35 cellular contexts compared by ENCODE assay signal in the genomic region with DNA sequence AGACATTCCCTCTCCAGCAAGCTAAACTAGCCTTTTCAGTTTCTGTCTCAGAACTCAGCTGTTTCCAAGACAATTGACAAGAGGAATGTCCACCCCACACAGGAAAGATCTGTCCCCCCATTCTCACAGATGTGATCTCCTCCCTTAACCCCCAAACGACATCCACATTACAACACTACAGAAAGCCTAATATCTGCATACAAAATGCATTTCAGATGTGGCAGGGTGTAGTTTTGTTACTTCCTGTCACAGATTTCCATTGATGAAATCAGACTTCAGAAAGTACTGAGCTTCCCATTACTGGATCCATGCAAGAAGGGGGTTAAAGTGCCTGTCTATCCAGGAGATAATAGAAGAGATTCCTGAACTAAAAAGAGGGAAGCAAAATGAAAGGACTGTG. TPM values are rescaled to one million over a fixed set of nuclear protein-coding genes. Genes with fewer than 3 reads are reported as not detected.
DNase-seq lines count a peak whose midpoint lies in the region; ATAC-seq and TF ChIP-seq lines count a peak whose summit lies in the region.
"Had no signal": no experiment of that assay in that cellular context is flagged by ENCODE, and none has a peak within 500 bp of the region (broad histone marks: within the 10 kb centered on the region; RNA-seq: fewer than 3 reads in every experiment).

No MANE protein-coding gene starts in this region.

- H3K27me3 ChIP-seq in mammary epithelial cell (ENCODE audit: insufficient read depth, low read length) (no peaks in the 10 kb centered on the region), breast epithelium (peaks cover 0 to 9% of the 10 kb centered on the region in 2 donors), endodermal cell (ENCODE audit: control insufficient read depth, insufficient read depth, low read length, poor library complexity, severe bottlenecking) (peaks cover 33% of the 10 kb centered on the region), muscle layer of duodenum (ENCODE audit: low read depth, low read length) (no peaks in the 10 kb centered on the region)
- H3K27me3 ChIP-seq: BE2C had no signal

- no peak for TF ChIP-seq CTCF in mammary epithelial cell (conservative IDR thresholded peaks at IDR 0.05 in 1 of 2, IDR thresholded peaks at IDR 0.05 in 1 of 2; ENCODE audit: extremely low read depth in 1 of 2, insufficient read depth in 1 of 2, low read depth in 1 of 2, low read length in 2 of 2)
- TF ChIP-seq CTCF in breast epithelium (IDR thresholded peaks at IDR 0.05) = no peak
- TF ChIP-seq CTCF in endodermal cell (conservative IDR thresholded peaks at IDR 0.05) = no peak

- peaks cover 18% of the 10 kb centered on the region for H3K4me1 Mint-ChIP-seq in endodermal cell

- peaks cover 47% of the 10 kb centered on the region for H3K27me3 Mint-ChIP-seq in endodermal cell (ENCODE audit: insufficient read depth)

- H3K36me3 ChIP-seq in mammary epithelial cell (ENCODE audit: insufficient read depth, low read length) (no peaks in the 10 kb centered on the region), breast epithelium (no peaks in the 10 kb centered on the region), endodermal cell (ENCODE audit: control insufficient read depth, insufficient read depth, low read length) (no peaks in the 10 kb centered on the region), muscle layer of duodenum (ENCODE audit: control insufficient read depth in 1 of 2, insufficient read depth in 2 of 2, low read length in 2 of 2) (no peaks in the 10 kb centered on the region)
- H3K36me3 ChIP-seq: BE2C, colonic mucosa, left lung, tibial nerve had no signal

- no peak for ATAC-seq in HG02678 (IDR thresholded peaks at IDR 0.05; ENCODE audit: unreplicated experiment)
- ATAC-seq: activated CD4-positive, alpha-beta T cell treated with anti-CD3 and anti-CD28 coated beads for 36 hours; activated naive CD4-positive, alpha-beta T cell treated with anti-CD3 and anti-CD28 coated beads, Interleukin-2, amount 50 U/mL, for 72 hours; CD8-positive, alpha-beta T cell; left lung; naive thymus-derived CD4-positive, alpha-beta T cell; PC-3; psoas muscle had no signal

- CTCF ChIA-PET in mammary epithelial cell (lab: Charles Lee; ENCODE audit: low non-redundant PET) = no interaction called here

- H3K36me3 Mint-ChIP-seq in endodermal cell (ENCODE audit: low read depth) = no peaks in the 10 kb centered on the region
- H3K36me3 Mint-ChIP-seq: activated naive CD4-positive, alpha-beta T cell treated with anti-CD3 and anti-CD28 coated beads, Interleukin-2, amount 50 U/mL, for 72 hours; CD8-positive, alpha-beta T cell had no signal

- H3K4me1 ChIP-seq in mammary epithelial cell (ENCODE audit: insufficient read depth, low read length) (peaks cover 27% of the 10 kb centered on the region), breast epithelium (no peaks in the 10 kb centered on the region), endodermal cell (ENCODE audit: control insufficient read depth, insufficient read depth, low read length) (peaks cover 11% of the 10 kb centered on the region), muscle layer of duodenum (ENCODE audit: control insufficient read depth in 1 of 2, insufficient read depth in 2 of 2, low read length in 2 of 2) (peaks cover 0 to 27% of the 10 kb centered on the region in 2 donors)
- H3K4me1 ChIP-seq: colonic mucosa had no signal

- BruUV-seq in mammary epithelial cell (replicated peaks; lab: Mats Ljungman, UMichigan) = no TSS peak

- DNase-seq in mammary epithelial cell = no peak
- no peak for DNase-seq in breast epithelium (ENCODE audit: low spot score in 2 of 2)
- DNase-seq in endodermal cell = no peak
- no peak for DNase-seq in ureter (ENCODE audit: low spot score)
- no peak for DNase-seq in erythroblast (lab: John Stamatoyannopoulos, UW)
- DNase-seq in AG08395 (ENCODE audit: low spot score) = no peak
- DNase-seq: activated CD4-positive, alpha-beta T cell treated with anti-CD3 and anti-CD28 coated beads for 36 hours; activated CD8-positive, alpha-beta memory T cell treated with anti-CD3 and anti-CD28 coated beads for 24 hours; activated effector memory CD4-positive, alpha-beta T cell treated with Interleukin-2 at 50 U/mL for 16 hours; BE2C; CD8-positive, alpha-beta T cell; colonic mucosa; DMS 273 treated with DMSO at 0.1 percent for 48 hours; effector CD8-positive, alpha-beta T cell; EL; islet precursor cell; left lung; midbrain; naive thymus-derived CD4-positive, alpha-beta T cell; NCI-H2029 treated with DMSO at 0.1 percent for 48 hours; NCI-H526 treated with DMSO at 0.1 percent for 48 hours; NK-92 treated with Interleukin-12 subunit alpha and Interleukin-12 subunit beta, amount 100 ng/mL, for 24 hours; occipital lobe; PC-3; psoas muscle; stimulated activated CD4-positive, alpha-beta T cell treated with anti-CD3 and anti-CD28 coated beads, Interleukin-4, amount 100 ng/mL, for 24 hours had no signal

- in situ Hi-C loops in mammary epithelial cell (cut with MboI; ENCODE audit: low sequenced_read_pairs in 2 of 2) = no loop called here

- H3K27ac Mint-ChIP-seq in endodermal cell = no peak overlapping the region
- H3K27ac Mint-ChIP-seq: activated CD4-positive, alpha-beta T cell treated with anti-CD3 and anti-CD28 coated beads for 36 hours; activated naive CD4-positive, alpha-beta T cell treated with anti-CD3 and anti-CD28 coated beads, Interleukin-2, amount 50 U/mL, for 72 hours; CD8-positive, alpha-beta T cell had no signal

- no peaks in the 10 kb centered on the region for H3K9me3 ChIP-seq in mammary epithelial cell (replicated peaks; ENCODE audit: insufficient read depth, low read length)
- no peaks in the 10 kb centered on the region for H3K9me3 ChIP-seq in breast epithelium
- no peaks in the 10 kb centered on the region for H3K9me3 ChIP-seq in endodermal cell (ENCODE audit: control insufficient read depth, low read length)
- no peaks in the 10 kb centered on the region for H3K9me3 ChIP-seq in muscle layer of duodenum (ENCODE audit: control insufficient read depth in 1 of 2, low read length in 2 of 2)
- H3K9me3 ChIP-seq: BE2C, colonic mucosa, left lung, psoas muscle, tibial nerve had no signal

- peaks cover 17% of the 10 kb centered on the region for H3K79me2 ChIP-seq in mammary epithelial cell (ENCODE audit: insufficient read depth, low read length)

- H3K27ac ChIP-seq in mammary epithelial cell (ENCODE audit: insufficient read depth, low read depth, low read length) = no peak overlapping the region
- no peak overlapping the region for H3K27ac ChIP-seq in breast epithelium
- H3K27ac ChIP-seq in endodermal cell (ENCODE audit: low read depth, low read length) = peak overlapping the region; percentile 58
- H3K27ac ChIP-seq in muscle layer of duodenum (ENCODE audit: low read length) = peak overlapping the region; percentile 5
- H3K27ac ChIP-seq: colonic mucosa, epithelial cell of prostate, HL-60, KMS-11, psoas muscle had no signal

- H3K4me3 Mint-ChIP-seq in endodermal cell = no peak overlapping the region
- H3K4me3 Mint-ChIP-seq: activated CD4-positive, alpha-beta T cell treated with anti-CD3 and anti-CD28 coated beads for 36 hours; CD8-positive, alpha-beta T cell; naive thymus-derived CD4-positive, alpha-beta T cell had no signal

- 45% methylated on average over 1 of the region's 1 CpG for WGBS in mammary epithelial cell (ENCODE audit: low coverage, missing lambda C conversion rate)
- WGBS in endodermal cell (ENCODE audit: insufficient coverage in 1 of 2, insufficient read length in 1 of 2), 2 experiments = 44 to 64% methylated on average over 1 of the region's 1 CpG

- H3K9ac ChIP-seq in mammary epithelial cell (ENCODE audit: insufficient read depth, low read length) (no peak overlapping the region), endodermal cell (ENCODE audit: extremely low read depth, low read length, poor library complexity, severe bottlenecking) (no peak overlapping the region)
- H3K9ac ChIP-seq: KMS-11 had no signal

- H3K4me2 ChIP-seq in mammary epithelial cell (ENCODE audit: insufficient read depth, low read depth, low read length) = no peak overlapping the region
- H3K4me2 ChIP-seq: KMS-11 had no signal

- H2AFZ ChIP-seq in mammary epithelial cell (ENCODE audit: low read depth, low read length) = peak overlapping the region; percentile 9

- no peaks in the 10 kb centered on the region for H3K9me3 Mint-ChIP-seq in endodermal cell
- H3K9me3 Mint-ChIP-seq: activated naive CD4-positive, alpha-beta T cell treated with anti-CD3 and anti-CD28 coated beads, Interleukin-2, amount 50 U/mL, for 72 hours; CD8-positive, alpha-beta T cell had no signal

- TF ChIP-seq POLR2A in breast epithelium (IDR thresholded peaks at IDR 0.05) (no peak), erythroblast (IDR thresholded peaks at IDR 0.05; ENCODE audit: low read length) (no peak)

- H3K4me3 ChIP-seq in mammary epithelial cell (replicated peaks in 1 of 3; ENCODE audit: insufficient read depth in 1 of 3, low read depth in 2 of 3, low read length in 3 of 3) = no peak overlapping the region
- H3K4me3 ChIP-seq in breast epithelium = no peak overlapping the region
- no peak overlapping the region for H3K4me3 ChIP-seq in endodermal cell (ENCODE audit: low read length)
- H3K4me3 ChIP-seq in muscle layer of duodenum (ENCODE audit: low read depth in 1 of 2, low read length in 2 of 2) = no peak overlapping the region
- H3K4me3 ChIP-seq: colonic mucosa, left lung, psoas muscle, tibial nerve had no signal

- intact Hi-C loops in mammary epithelial cell (cut with micrococcal nuclease) (no loop called here), breast epithelium (cut with DNase I; ENCODE audit: low total_unique reads) (no loop called here)

- no peaks in the 10 kb centered on the region for H4K20me1 ChIP-seq in mammary epithelial cell (ENCODE audit: insufficient read depth, low read length)

- dilution Hi-C loops in mammary epithelial cell (cut with HindIII; ENCODE audit: low sequenced_read_pairs) = no loop called here

RNA-seq across cellular contexts. Expression of gene ARSI, which starts 2.9 kb away (rescaled TPM):
- 10 to 100 TPM in 1 of 2 donors, 1 to 10 TPM in 1; 9.2 to 38.8 TPM for total RNA-seq in mammary epithelial cell
- polyA plus RNA-seq in mammary epithelial cell = 20.3 TPM
- polyA minus RNA-seq in mammary epithelial cell = 6.9 TPM
- 1 to 10 TPM in 1 of 3 donors, under 1 TPM in 2; 0.48 to 1.3 (median 0.98) TPM for total RNA-seq in breast epithelium
- 1 to 10 TPM; 2.4 to 2.7 TPM for total RNA-seq in endodermal cell
- 3.2 TPM for polyA plus RNA-seq in endodermal cell (2013, experiment 1 of 2)
- 3.6 TPM for polyA plus RNA-seq in endodermal cell (2013, experiment 2 of 2)
- total RNA-seq in ureter = 0.65 TPM
- total RNA-seq: activated CD4-positive, alpha-beta T cell treated with anti-CD3 and anti-CD28 coated beads for 36 hours; activated naive CD4-positive, alpha-beta T cell treated with anti-CD3 and anti-CD28 coated beads, Interleukin-2, amount 50 U/mL, for 72 hours; T-helper 2 cell treated with Interferon-gamma antibody and Interleukin-4, amounts not matched to agents 100 ng/mL and 5 ng/mL, for 36 hours had no signal
- polyA plus RNA-seq: aorta; naive thymus-derived CD4-positive, alpha-beta T cell; psoas muscle had no signal

RNA-seq across cellular contexts. Expression of gene CAMK2A, which starts 16.0 kb away (rescaled TPM):
- total RNA-seq in mammary epithelial cell (under 1 TPM; 0.33 to 0.45 TPM), breast epithelium (under 1 TPM in 1 of 3 donors, not detected in 2; under 0.01 TPM), endodermal cell (under 1 TPM; 0.31 to 0.49 TPM), ureter (1.4 TPM)
- polyA plus RNA-seq in mammary epithelial cell = 0.09 TPM
- not detected for polyA minus RNA-seq in mammary epithelial cell
- 1.6 TPM for polyA plus RNA-seq in endodermal cell (2013, experiment 1 of 2)
- 1.6 TPM for polyA plus RNA-seq in endodermal cell (2013, experiment 2 of 2)
- total RNA-seq: activated CD4-positive, alpha-beta T cell treated with anti-CD3 and anti-CD28 coated beads for 36 hours; activated naive CD4-positive, alpha-beta T cell treated with anti-CD3 and anti-CD28 coated beads, Interleukin-2, amount 50 U/mL, for 72 hours; naive thymus-derived CD4-positive, alpha-beta T cell; T-helper 2 cell treated with Interferon-gamma antibody and Interleukin-4, amounts not matched to agents 100 ng/mL and 5 ng/mL, for 36 hours had no signal
- polyA plus RNA-seq: naive thymus-derived CD4-positive, alpha-beta T cell had no signal

RNA-seq across cellular contexts. Expression of gene TCOF1, which starts 51.9 kb away (rescaled TPM):
- 10 to 100 TPM; 17.7 to 70.4 TPM for total RNA-seq in mammary epithelial cell
- polyA plus RNA-seq in mammary epithelial cell = 34.8 TPM
- 44.3 TPM for polyA minus RNA-seq in mammary epithelial cell
- total RNA-seq in breast epithelium = 10 to 100 TPM; 20.6 to 37.7 (median 36.1) TPM
- 100 to 1,000 TPM in 1 of 2 donors, 10 to 100 TPM in 1; 88.8 to 107 TPM for total RNA-seq in endodermal cell
- polyA plus RNA-seq in endodermal cell (2013, experiment 1 of 2) = 50.0 TPM
- 46.1 TPM for polyA plus RNA-seq in endodermal cell (2013, experiment 2 of 2)
- 39.3 TPM for total RNA-seq in ureter

Comparison
In these comparisons a context has a peak if more than half of its experiments do, and no peak if none do; other contexts are left out.
1. H3K27ac ChIP-seq: peak in endodermal cell (single experiment) and muscle layer of duodenum (single experiment); none in mammary epithelial cell (single experiment) and breast epithelium (0 of 2).